Comparison of ENCODE assay signal across 9 cellular contexts in the genomic region with DNA sequence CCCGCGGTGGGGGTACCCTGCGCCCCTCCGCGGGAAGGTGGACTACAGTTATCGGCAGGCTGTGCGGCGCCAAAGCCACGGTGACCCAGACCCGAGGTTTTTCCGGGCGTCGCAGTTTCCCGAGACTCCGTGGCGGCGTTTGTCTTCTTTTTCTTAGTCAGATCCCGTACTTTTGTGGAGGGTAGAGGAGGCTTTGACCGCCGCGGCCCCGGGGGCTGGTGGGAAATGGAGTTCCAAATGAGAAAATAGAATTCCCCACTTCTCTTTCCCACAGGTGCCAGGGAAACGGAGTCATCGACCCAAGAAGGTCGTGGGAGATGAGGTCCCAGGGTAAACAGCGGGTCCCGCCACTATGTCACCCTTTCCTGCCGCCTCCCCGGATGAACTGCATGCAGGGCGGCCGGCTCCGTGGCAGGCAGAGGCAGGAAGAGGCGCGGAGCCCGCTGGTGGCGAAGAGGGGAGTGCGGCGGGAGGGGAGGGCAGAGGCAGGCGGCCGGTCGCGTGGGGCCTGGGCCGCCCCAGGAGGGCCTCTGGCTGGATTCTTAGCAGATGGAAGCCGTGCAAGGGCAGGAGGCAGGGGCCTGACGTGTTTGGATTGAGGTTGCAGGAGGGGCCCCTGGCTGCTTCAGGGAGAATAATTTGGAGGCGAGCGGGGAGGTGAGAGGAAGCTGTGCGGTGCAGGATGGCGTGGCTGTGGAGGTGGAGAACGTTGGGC. TPM values are rescaled to one million over a fixed set of nuclear protein-coding genes. Genes with fewer than 3 reads are reported as not detected.
DNase-seq lines count a peak whose midpoint lies in the region; ATAC-seq, FAIRE-seq and TF ChIP-seq lines count a peak whose summit lies in the region.
"Had no signal": no experiment of that assay in that cellular context is flagged by ENCODE, and none has a peak within 500 bp of the region (broad histone marks: within the 10 kb centered on the region; RNA-seq: fewer than 3 reads in every experiment).

No MANE protein-coding gene starts in this region.

- CTCF ChIA-PET in BJ (lab: Yijun Ruan, JAX): interaction anchor here (1.2 to 3.7 kb wide), 5 partner anchors 9 to 161 kb away, joined by 3 to 25 read pairs (median 4); no protein-coding TSS in a partner anchor

- no peak for DNase-seq in BJ (ENCODE audit: low read depth)
- peak; percentile 41 for DNase-seq in T-helper 22 cell (ENCODE audit: low read depth)
- peak in 3 of 4 donors; percentile 45 to 59 (median 46) for DNase-seq in body of pancreas
- no peak for DNase-seq in kidney
- DNase-seq in stimulated activated CD4-positive, alpha-beta T cell treated with anti-CD3 and anti-CD28 coated beads, Interleukin-4, amount 100 ng/mL, for 48 hours (ENCODE audit: low read depth in 2 of 2): peak; percentile 43
- DNase-seq in NCI-H526 treated with DMSO at 0.1 percent for 48 hours (lab: John Stamatoyannopoulos, UW): no peak

- intact Hi-C loops in body of pancreas (cut with DNase I): no loop called here
- intact Hi-C loops in kidney (cut with DNase I): loop anchor here (10.0 kb wide), 1 partner anchor 104 kb away; no protein-coding TSS in a partner anchor

- peak overlapping the region; percentile 32 to 65 for H3K9ac ChIP-seq in kidney (ENCODE audit: low read length in 2 of 2)

- 8 to 32% methylated on average over 29 to 49 of the region's 50 CpGs for WGBS in body of pancreas, 2 donors

- TF ChIP-seq CTCF in BJ (IDR thresholded peaks at IDR 0.05; ENCODE audit: insufficient read depth, low read depth, low read length) (no peak), body of pancreas (IDR thresholded peaks at IDR 0.05) (no peak), kidney (IDR thresholded peaks at IDR 0.05; ENCODE audit: borderline replicate concordance, extremely low read depth, insufficient read depth) (no peak)

- no peaks in the 10 kb centered on the region for H3K9me3 ChIP-seq in body of pancreas
- no peaks in the 10 kb centered on the region for H3K9me3 ChIP-seq in kidney (ENCODE audit: control insufficient read depth in 1 of 2, low read length in 2 of 2)

- H3K36me3 ChIP-seq in BJ (ENCODE audit: control insufficient read depth, insufficient read depth, low read length) (peaks cover 16% of the 10 kb centered on the region), body of pancreas (replicated peaks in 1 of 2; ENCODE audit: insufficient read depth in 1 of 2, low read depth in 2 of 2) (peaks cover 8% of the 10 kb centered on the region in 2 donors), kidney (ENCODE audit: control insufficient read depth in 1 of 2, insufficient read depth in 2 of 2, low read length in 2 of 2) (peaks cover 6 to 16% of the 10 kb centered on the region in 2 donors)

- ATAC-seq in body of pancreas (peak; percentile 64), HG03432 (IDR thresholded peaks at IDR 0.05; ENCODE audit: unreplicated experiment) (no peak), GM21526 (IDR thresholded peaks at IDR 0.05; ENCODE audit: low FRiP score, unreplicated experiment) (no peak)

- no peak for FAIRE-seq in kidney (lab: Jason Lieb, UNC)
- FAIRE-seq: GM18507 had no signal

- H3K4me3 ChIP-seq in BJ (ENCODE audit: low read depth, low read length): peak overlapping the region; percentile 40
- H3K4me3 ChIP-seq in body of pancreas: peak overlapping the region; percentile 23 to 33
- H3K4me3 ChIP-seq in kidney (ENCODE audit: low read length in 2 of 2): peak overlapping the region; percentile 30 to 65

- H3K27ac ChIP-seq in body of pancreas (peak overlapping the region in 3 of 4 donors; percentile 50 to 75 (median 71)), kidney (ENCODE audit: low read depth in 2 of 2, low read length in 2 of 2) (peak overlapping the region; percentile 21 to 76)

- peaks cover 23% of the 10 kb centered on the region for H3K4me1 ChIP-seq in body of pancreas
- H3K4me1 ChIP-seq in kidney (ENCODE audit: control insufficient read depth in 1 of 2, insufficient read depth in 1 of 2, low read depth in 1 of 2, low read length in 2 of 2): peaks cover 0 to 6% of the 10 kb centered on the region in 2 donors

- POLR2A ChIA-PET in BJ (lab: Charles Lee): no interaction called here

- TF ChIP-seq POLR2A in body of pancreas (IDR thresholded peaks at IDR 0.05): peak in 2 of 3 donors; percentile 32

- H3K27me3 ChIP-seq in BJ (ENCODE audit: control insufficient read depth, insufficient read depth, low read length): no peaks in the 10 kb centered on the region
- no peaks in the 10 kb centered on the region for H3K27me3 ChIP-seq in body of pancreas

RNA-seq across cellular contexts. Expression of gene CYTH2, which starts 11.5 kb away (rescaled TPM):
- polyA plus RNA-seq in BJ (2011; rRNA removed) (40.5 and 65.8 TPM in 2 replicates), kidney (ENCODE audit: insufficient read depth, low read depth, low replicate concordance) (51.0 TPM)
- 44.4 and 56.7 TPM in 2 replicates for polyA minus RNA-seq in BJ (2011; rRNA and poly(A)+ RNA removed)
- total RNA-seq in body of pancreas (10 to 100 TPM; 76.1 to 94.2 TPM), kidney (96.1 TPM)

RNA-seq across cellular contexts. Expression of gene KCNJ14, which starts 25.3 kb away (rescaled TPM):
- 0.31 and 0.34 TPM in 2 replicates for polyA plus RNA-seq in BJ (2011; rRNA removed)
- 0.28 and 0.46 TPM in 2 replicates for polyA minus RNA-seq in BJ (2011; rRNA and poly(A)+ RNA removed)
- 1 to 10 TPM in 1 of 2 donors, under 1 TPM in 1; 0.66 to 1.6 TPM for total RNA-seq in body of pancreas
- total RNA-seq in kidney: 1.0 TPM
- polyA plus RNA-seq in kidney (ENCODE audit: insufficient read depth, low read depth, low replicate concordance): 0.28 TPM

RNA-seq across cellular contexts. Expression of gene LMTK3, which starts 31.0 kb away (rescaled TPM):
- polyA plus RNA-seq in BJ (2011; rRNA removed) (0.04 TPM in 1 of 2 replicates, not detected in the other), kidney (ENCODE audit: insufficient read depth, low read depth, low replicate concordance) (4.2 TPM)
- 0.05 TPM in 1 of 2 replicates, not detected in the other for polyA minus RNA-seq in BJ (2011; rRNA and poly(A)+ RNA removed)
- total RNA-seq in body of pancreas (1 to 10 TPM; 4.2 to 9.6 TPM), kidney (8.4 TPM)

RNA-seq across cellular contexts. Expression of gene GRWD1, which starts 34.9 kb away (rescaled TPM):
- 13.9 and 20.0 TPM in 2 replicates for polyA plus RNA-seq in BJ (2011; rRNA removed)
- 10.5 and 11.3 TPM in 2 replicates for polyA minus RNA-seq in BJ (2011; rRNA and poly(A)+ RNA removed)
- 10 to 100 TPM; 11.9 TPM for total RNA-seq in body of pancreas
- 34.0 TPM for total RNA-seq in kidney
- 19.0 TPM for polyA plus RNA-seq in kidney (ENCODE audit: insufficient read depth, low read depth, low replicate concordance)

Comparison
In these comparisons a context has a peak if more than half of its experiments do, and no peak if none do; other contexts are left out.
1. DNase-seq: peak in T-helper 22 cell (single experiment), body of pancreas (3 of 4) and stimulated activated CD4-positive, alpha-beta T cell treated with anti-CD3 and anti-CD28 coated beads, Interleukin-4, amount 100 ng/mL, for 48 hours (2 of 2); none in BJ (single experiment), kidney (single experiment) and NCI-H526 treated with DMSO at 0.1 percent for 48 hours (single experiment).
2. Peak in every context shown above with its lines, with median percentiles within 50 percentile points of each other: H3K4me3 ChIP-seq.